Comparison of ENCODE assay signal across 7 cellular contexts in the genomic region with DNA sequence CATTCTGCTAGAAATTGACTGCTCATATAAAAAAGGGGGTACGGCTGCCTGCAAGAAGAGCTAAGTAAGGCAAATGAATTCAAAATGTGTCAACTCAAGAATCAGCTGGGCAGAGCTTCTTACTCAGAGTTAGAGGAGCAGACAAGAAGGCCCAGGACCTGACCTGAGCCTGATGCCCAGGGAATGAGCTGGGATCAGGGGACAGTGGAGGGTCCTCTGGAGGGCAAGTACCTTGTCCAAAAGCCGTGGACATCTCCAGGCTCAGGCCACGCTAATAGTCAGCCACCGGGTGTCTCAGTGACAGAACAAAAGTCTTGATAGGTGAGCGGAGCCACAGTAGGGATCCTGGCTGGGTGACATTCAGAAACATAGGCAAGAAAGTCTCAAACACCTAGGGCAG.
"Had no signal": no experiment of that assay in that cellular context is flagged by ENCODE, and none has a peak within 500 bp of the region (broad histone marks: within the 10 kb centered on the region; RNA-seq: fewer than 3 reads in every experiment).

No MANE protein-coding gene starts in this region.

- FAIRE-seq: H1, H54, HTR-8/SVneo had no signal

- DNase-seq: GM23248, H9, HCEC 1CT, IMR-90 had no signal

- H3K9ac ChIP-seq: GM23248 had no signal

- H3K4me3 ChIP-seq: GM23248 had no signal

- H3K4me1 Mint-ChIP-seq: H9 had no signal

- H3K27ac Mint-ChIP-seq: H9 had no signal

- H2AFZ ChIP-seq: GM23248 had no signal

- H3K4me3 Mint-ChIP-seq: H9 had no signal

- H3K27ac ChIP-seq: GM23248 had no signal
